ENCODE assay signal across 1 cellular context in genomic region chr20:20017001-20017851, GRCh38.
TF ChIP-seq lines count a peak whose summit lies in the region.

A gene with protein sequence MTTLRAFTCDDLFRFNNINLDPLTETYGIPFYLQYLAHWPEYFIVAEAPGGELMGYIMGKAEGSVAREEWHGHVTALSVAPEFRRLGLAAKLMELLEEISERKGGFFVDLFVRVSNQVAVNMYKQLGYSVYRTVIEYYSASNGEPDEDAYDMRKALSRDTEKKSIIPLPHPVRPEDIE (plus strand): TSS chr20:20017362. CDS start chr20:20017397, 35 bp downstream.

TF ChIP-seq in HepG2, 621 proteins besides CTCF, POLR2A, EP300 and RAD21 (continued from another document and continues in another):
- peak; percentile 94 for TF ChIP-seq ZNF33A (CRISPR knock-in tag; IDR thresholded peaks at IDR 0.05; ENCODE audit: borderline replicate concordance)
- TF ChIP-seq, protein P1, sequence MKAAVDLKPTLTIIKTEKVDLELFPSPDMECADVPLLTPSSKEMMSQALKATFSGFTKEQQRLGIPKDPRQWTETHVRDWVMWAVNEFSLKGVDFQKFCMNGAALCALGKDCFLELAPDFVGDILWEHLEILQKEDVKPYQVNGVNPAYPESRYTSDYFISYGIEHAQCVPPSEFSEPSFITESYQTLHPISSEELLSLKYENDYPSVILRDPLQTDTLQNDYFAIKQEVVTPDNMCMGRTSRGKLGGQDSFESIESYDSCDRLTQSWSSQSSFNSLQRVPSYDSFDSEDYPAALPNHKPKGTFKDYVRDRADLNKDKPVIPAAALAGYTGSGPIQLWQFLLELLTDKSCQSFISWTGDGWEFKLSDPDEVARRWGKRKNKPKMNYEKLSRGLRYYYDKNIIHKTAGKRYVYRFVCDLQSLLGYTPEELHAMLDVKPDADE (CRISPR knock-in tag; IDR thresholded peaks at IDR 0.05) = 0 out of 2 replicates have a peak, but pooled peaks have one; percentile 66
- TF ChIP-seq BRD4 (CRISPR knock-in tag; IDR thresholded peaks at IDR 0.05) = peak; percentile 84
- peak; percentile 77 for TF ChIP-seq FOXA3 (CRISPR knock-in tag; IDR thresholded peaks at IDR 0.05)
- TF ChIP-seq HNRNPL (IDR thresholded peaks at IDR 0.05; ENCODE audit: low read depth, low read length) = no peak
- TF ChIP-seq ZNF337 (CRISPR knock-in tag; IDR thresholded peaks at IDR 0.05; ENCODE audit: borderline replicate concordance, low read depth) = no peak; the same call in 1 of the 2 replicates
- peak; percentile 88 for TF ChIP-seq ZMYM3 (CRISPR knock-in tag; IDR thresholded peaks at IDR 0.05)
- peak; percentile 83; the same call in 1 of the 2 replicates for TF ChIP-seq MTF2 (CRISPR knock-in tag; IDR thresholded peaks at IDR 0.05; ENCODE audit: borderline replicate concordance)
- no peak for TF ChIP-seq NFIC (IDR thresholded peaks at IDR 0.05; ENCODE audit: low read length)
- no peak for TF ChIP-seq BCLAF1 (IDR thresholded peaks at IDR 0.05)
- TF ChIP-seq, protein P2, sequence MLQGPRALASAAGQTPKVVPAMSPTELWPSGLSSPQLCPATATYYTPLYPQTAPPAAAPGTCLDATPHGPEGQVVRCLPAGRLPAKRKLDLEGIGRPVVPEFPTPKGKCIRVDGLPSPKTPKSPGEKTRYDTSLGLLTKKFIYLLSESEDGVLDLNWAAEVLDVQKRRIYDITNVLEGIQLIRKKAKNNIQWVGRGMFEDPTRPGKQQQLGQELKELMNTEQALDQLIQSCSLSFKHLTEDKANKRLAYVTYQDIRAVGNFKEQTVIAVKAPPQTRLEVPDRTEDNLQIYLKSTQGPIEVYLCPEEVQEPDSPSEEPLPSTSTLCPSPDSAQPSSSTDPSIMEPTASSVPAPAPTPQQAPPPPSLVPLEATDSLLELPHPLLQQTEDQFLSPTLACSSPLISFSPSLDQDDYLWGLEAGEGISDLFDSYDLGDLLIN (CRISPR knock-in tag; IDR thresholded peaks at IDR 0.05; ENCODE audit: borderline replicate concordance) = no peak
- TF ChIP-seq CBFB (CRISPR knock-in tag; IDR thresholded peaks at IDR 0.05) = peak; percentile 95
- peak; percentile 53; the same call in 1 of the 2 replicates for TF ChIP-seq ZBTB1 (CRISPR knock-in tag; IDR thresholded peaks at IDR 0.05; ENCODE audit: borderline replicate concordance)
- TF ChIP-seq ZNF557 (CRISPR knock-in tag; IDR thresholded peaks at IDR 0.05) = 0 out of 2 replicates have a peak, but pooled peaks have one; percentile 32
- TF ChIP-seq ZNF713 (CRISPR knock-in tag; IDR thresholded peaks at IDR 0.05) = peak; percentile 89; the same call in 1 of the 2 replicates
- TF ChIP-seq HOXA7 (CRISPR knock-in tag; IDR thresholded peaks at IDR 0.05) = 0 out of 2 replicates have a peak, but pooled peaks have one; percentile 60
- TF ChIP-seq, protein P3, sequence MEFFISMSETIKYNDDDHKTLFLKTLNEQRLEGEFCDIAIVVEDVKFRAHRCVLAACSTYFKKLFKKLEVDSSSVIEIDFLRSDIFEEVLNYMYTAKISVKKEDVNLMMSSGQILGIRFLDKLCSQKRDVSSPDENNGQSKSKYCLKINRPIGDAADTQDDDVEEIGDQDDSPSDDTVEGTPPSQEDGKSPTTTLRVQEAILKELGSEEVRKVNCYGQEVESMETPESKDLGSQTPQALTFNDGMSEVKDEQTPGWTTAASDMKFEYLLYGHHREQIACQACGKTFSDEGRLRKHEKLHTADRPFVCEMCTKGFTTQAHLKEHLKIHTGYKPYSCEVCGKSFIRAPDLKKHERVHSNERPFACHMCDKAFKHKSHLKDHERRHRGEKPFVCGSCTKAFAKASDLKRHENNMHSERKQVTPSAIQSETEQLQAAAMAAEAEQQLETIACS (CRISPR knock-in tag; IDR thresholded peaks at IDR 0.05) = peak; percentile 39; the same call in 1 of the 2 replicates
- TF ChIP-seq ZUFSP (CRISPR knock-in tag; IDR thresholded peaks at IDR 0.05; ENCODE audit: borderline replicate concordance) = no peak
- no peak; the same call in none of the 2 replicates for TF ChIP-seq KLF13 (CRISPR knock-in tag; IDR thresholded peaks at IDR 0.05)
- peak; percentile 95 for TF ChIP-seq BORCS8-MEF2B (CRISPR knock-in tag; IDR thresholded peaks at IDR 0.05)
- TF ChIP-seq KDM5B (CRISPR knock-in tag; IDR thresholded peaks at IDR 0.05; ENCODE audit: borderline replicate concordance) = peak; percentile 100
- no peak; the same call in 1 of the 2 replicates for TF ChIP-seq ZKSCAN5 (CRISPR knock-in tag; IDR thresholded peaks at IDR 0.05)
- TF ChIP-seq ZNF512B (CRISPR knock-in tag; IDR thresholded peaks at IDR 0.05; ENCODE audit: borderline replicate concordance) = no peak
- 0 out of 2 replicates have a peak, but pooled peaks have one; percentile 76 for TF ChIP-seq MIER2 (CRISPR knock-in tag; IDR thresholded peaks at IDR 0.05)
- peak; percentile 93 for TF ChIP-seq TAF15 (IDR thresholded peaks at IDR 0.05; ENCODE audit: low read depth, low read length, poor library complexity, severe bottlenecking)
- peak; percentile 88 for TF ChIP-seq ZBTB26 (CRISPR knock-in tag; IDR thresholded peaks at IDR 0.05; ENCODE audit: borderline replicate concordance)
- peak; percentile 94 for TF ChIP-seq ELF1 (CRISPR knock-in tag; IDR thresholded peaks at IDR 0.05)
- TF ChIP-seq ZNF563 (CRISPR knock-in tag; IDR thresholded peaks at IDR 0.05) = peak; percentile 97
- TF ChIP-seq, protein P4, sequence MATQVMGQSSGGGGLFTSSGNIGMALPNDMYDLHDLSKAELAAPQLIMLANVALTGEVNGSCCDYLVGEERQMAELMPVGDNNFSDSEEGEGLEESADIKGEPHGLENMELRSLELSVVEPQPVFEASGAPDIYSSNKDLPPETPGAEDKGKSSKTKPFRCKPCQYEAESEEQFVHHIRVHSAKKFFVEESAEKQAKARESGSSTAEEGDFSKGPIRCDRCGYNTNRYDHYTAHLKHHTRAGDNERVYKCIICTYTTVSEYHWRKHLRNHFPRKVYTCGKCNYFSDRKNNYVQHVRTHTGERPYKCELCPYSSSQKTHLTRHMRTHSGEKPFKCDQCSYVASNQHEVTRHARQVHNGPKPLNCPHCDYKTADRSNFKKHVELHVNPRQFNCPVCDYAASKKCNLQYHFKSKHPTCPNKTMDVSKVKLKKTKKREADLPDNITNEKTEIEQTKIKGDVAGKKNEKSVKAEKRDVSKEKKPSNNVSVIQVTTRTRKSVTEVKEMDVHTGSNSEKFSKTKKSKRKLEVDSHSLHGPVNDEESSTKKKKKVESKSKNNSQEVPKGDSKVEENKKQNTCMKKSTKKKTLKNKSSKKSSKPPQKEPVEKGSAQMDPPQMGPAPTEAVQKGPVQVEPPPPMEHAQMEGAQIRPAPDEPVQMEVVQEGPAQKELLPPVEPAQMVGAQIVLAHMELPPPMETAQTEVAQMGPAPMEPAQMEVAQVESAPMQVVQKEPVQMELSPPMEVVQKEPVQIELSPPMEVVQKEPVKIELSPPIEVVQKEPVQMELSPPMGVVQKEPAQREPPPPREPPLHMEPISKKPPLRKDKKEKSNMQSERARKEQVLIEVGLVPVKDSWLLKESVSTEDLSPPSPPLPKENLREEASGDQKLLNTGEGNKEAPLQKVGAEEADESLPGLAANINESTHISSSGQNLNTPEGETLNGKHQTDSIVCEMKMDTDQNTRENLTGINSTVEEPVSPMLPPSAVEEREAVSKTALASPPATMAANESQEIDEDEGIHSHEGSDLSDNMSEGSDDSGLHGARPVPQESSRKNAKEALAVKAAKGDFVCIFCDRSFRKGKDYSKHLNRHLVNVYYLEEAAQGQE (IDR thresholded peaks at IDR 0.05; ENCODE audit: borderline replicate concordance in 1 of 2, low read depth in 1 of 2, low read length in 2 of 2) = peak in 1 of 2 experiments; percentile 35; a peak in 1 of 4 replicates
- TF ChIP-seq, protein P5, sequence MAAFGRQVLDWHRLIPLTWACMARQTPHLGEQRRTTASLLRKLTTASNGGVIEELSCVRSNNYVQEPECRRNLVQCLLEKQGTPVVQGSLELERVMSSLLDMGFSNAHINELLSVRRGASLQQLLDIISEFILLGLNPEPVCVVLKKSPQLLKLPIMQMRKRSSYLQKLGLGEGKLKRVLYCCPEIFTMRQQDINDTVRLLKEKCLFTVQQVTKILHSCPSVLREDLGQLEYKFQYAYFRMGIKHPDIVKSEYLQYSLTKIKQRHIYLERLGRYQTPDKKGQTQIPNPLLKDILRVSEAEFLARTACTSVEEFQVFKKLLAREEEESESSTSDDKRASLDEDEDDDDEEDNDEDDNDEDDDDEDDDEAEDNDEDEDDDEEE (CRISPR knock-in tag; IDR thresholded peaks at IDR 0.05) = peak; percentile 59; the same call in 1 of the 2 replicates
- TF ChIP-seq MXD1 (CRISPR knock-in tag; IDR thresholded peaks at IDR 0.05) = peak; percentile 96
- peak; percentile 90 for TF ChIP-seq ZNF276 (CRISPR knock-in tag; IDR thresholded peaks at IDR 0.05; ENCODE audit: low read depth)
- TF ChIP-seq MIXL1 (CRISPR knock-in tag; IDR thresholded peaks at IDR 0.05) = peak; percentile 90
- TF ChIP-seq HIVEP1 (CRISPR knock-in tag; IDR thresholded peaks at IDR 0.05) = peak; percentile 70
- peak; percentile 100 for TF ChIP-seq KMT2A (CRISPR knock-in tag; IDR thresholded peaks at IDR 0.05)
- TF ChIP-seq SP1 (IDR thresholded peaks at IDR 0.05) = no peak
- TF ChIP-seq SP1 (CRISPR knock-in tag; IDR thresholded peaks at IDR 0.05) = peak; percentile 88
- TF ChIP-seq DNMT3B (CRISPR knock-in tag; conservative IDR thresholded peaks at IDR 0.05) = no peak
- peak; percentile 77; the same call in 1 of the 2 replicates for TF ChIP-seq ZNF33B (CRISPR knock-in tag; IDR thresholded peaks at IDR 0.05)
- 0 out of 2 replicates have a peak, but pooled peaks have one; percentile 76 for TF ChIP-seq ZFP36L2 (CRISPR knock-in tag; IDR thresholded peaks at IDR 0.05)
